ENCODE assay signal across 14 cellular contexts in genomic region chr4:87257523-87257922, GRCh38.
"Had no signal": no experiment of that assay in that cellular context is flagged by ENCODE, and none has a peak within 500 bp of the region (broad histone marks: within the 10 kb centered on the region; RNA-seq: fewer than 3 reads in every experiment).

No MANE protein-coding gene starts in this region.

- H3K4me3 ChIP-seq: coronary artery, left ventricle myocardium inferior, right atrium auricular region, thoracic aorta, upper lobe of left lung had no signal

- H3K27me3 Mint-ChIP-seq: activated naive CD8-positive, alpha-beta T cell; progenitor cell of endocrine pancreas; stimulated activated naive CD8-positive, alpha-beta T cell treated with anti-CD3 and anti-CD28 coated beads, Interleukin-15, amount 100 ng/mL, for 72 hours had no signal

- H3K36me3 ChIP-seq: left ventricle myocardium inferior, right atrium auricular region, thoracic aorta, upper lobe of left lung had no signal

- H3K9me3 ChIP-seq: left ventricle myocardium inferior, right atrium auricular region, thoracic aorta, upper lobe of left lung had no signal

- DNase-seq: activated CD4-positive, alpha-beta T cell treated with anti-CD3 and anti-CD28 coated beads, Interleukin-2, amount 50 U/mL, for 48 hours; erythroblast; foreskin melanocyte; left ventricle myocardium inferior; mammary epithelial cell; stimulated activated naive CD8-positive, alpha-beta T cell treated with anti-CD3 and anti-CD28 coated beads, Interleukin-15, amount 100 ng/mL, for 72 hours; T-helper 17 cell; upper lobe of left lung had no signal

- H3K4me1 ChIP-seq: left ventricle myocardium inferior, right atrium auricular region, upper lobe of left lung had no signal

- H3K27ac ChIP-seq: coronary artery, left ventricle myocardium inferior, right atrium auricular region, thoracic aorta, upper lobe of left lung, VCaP had no signal

- H3K27ac Mint-ChIP-seq: activated naive CD8-positive, alpha-beta T cell; progenitor cell of endocrine pancreas; stimulated activated naive CD8-positive, alpha-beta T cell treated with anti-CD3 and anti-CD28 coated beads, Interleukin-15, amount 100 ng/mL, for 72 hours; T-helper 17 cell had no signal

- H3K4me3 Mint-ChIP-seq: activated naive CD8-positive, alpha-beta T cell; stimulated activated naive CD8-positive, alpha-beta T cell treated with anti-CD3 and anti-CD28 coated beads, Interleukin-15, amount 100 ng/mL, for 72 hours; T-helper 17 cell had no signal

- H3K9me3 Mint-ChIP-seq: stimulated activated naive CD8-positive, alpha-beta T cell treated with anti-CD3 and anti-CD28 coated beads, Interleukin-15, amount 100 ng/mL, for 72 hours had no signal

- H3K36me3 Mint-ChIP-seq: activated naive CD8-positive, alpha-beta T cell had no signal

- H3K27me3 ChIP-seq: right atrium auricular region, upper lobe of left lung had no signal

- H3K4me1 Mint-ChIP-seq: stimulated activated naive CD8-positive, alpha-beta T cell treated with anti-CD3 and anti-CD28 coated beads, Interleukin-15, amount 100 ng/mL, for 72 hours; T-helper 17 cell had no signal
